Comparison of ENCODE assay signal across 1 cellular context in the genomic region with DNA sequence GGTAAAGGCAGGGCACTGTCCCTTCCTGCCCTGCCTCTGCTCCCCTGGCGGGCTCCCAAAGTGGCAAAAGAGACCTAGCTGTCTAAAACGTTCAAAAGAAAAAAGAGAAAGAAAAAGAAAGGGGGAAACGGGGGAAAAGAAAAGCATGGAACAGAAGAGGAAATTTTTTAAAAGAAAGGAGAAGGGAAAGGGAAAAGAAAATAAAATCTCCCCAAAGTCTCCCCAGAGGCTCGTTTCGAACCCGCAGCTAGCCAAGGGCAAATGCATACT.
TF ChIP-seq lines count a peak whose summit lies in the region.

No MANE protein-coding gene starts in this region.

TF ChIP-seq in GM23338, 12 proteins besides CTCF, POLR2A, EP300 and RAD21 (continued from another document):
- TF ChIP-seq, protein P1, sequence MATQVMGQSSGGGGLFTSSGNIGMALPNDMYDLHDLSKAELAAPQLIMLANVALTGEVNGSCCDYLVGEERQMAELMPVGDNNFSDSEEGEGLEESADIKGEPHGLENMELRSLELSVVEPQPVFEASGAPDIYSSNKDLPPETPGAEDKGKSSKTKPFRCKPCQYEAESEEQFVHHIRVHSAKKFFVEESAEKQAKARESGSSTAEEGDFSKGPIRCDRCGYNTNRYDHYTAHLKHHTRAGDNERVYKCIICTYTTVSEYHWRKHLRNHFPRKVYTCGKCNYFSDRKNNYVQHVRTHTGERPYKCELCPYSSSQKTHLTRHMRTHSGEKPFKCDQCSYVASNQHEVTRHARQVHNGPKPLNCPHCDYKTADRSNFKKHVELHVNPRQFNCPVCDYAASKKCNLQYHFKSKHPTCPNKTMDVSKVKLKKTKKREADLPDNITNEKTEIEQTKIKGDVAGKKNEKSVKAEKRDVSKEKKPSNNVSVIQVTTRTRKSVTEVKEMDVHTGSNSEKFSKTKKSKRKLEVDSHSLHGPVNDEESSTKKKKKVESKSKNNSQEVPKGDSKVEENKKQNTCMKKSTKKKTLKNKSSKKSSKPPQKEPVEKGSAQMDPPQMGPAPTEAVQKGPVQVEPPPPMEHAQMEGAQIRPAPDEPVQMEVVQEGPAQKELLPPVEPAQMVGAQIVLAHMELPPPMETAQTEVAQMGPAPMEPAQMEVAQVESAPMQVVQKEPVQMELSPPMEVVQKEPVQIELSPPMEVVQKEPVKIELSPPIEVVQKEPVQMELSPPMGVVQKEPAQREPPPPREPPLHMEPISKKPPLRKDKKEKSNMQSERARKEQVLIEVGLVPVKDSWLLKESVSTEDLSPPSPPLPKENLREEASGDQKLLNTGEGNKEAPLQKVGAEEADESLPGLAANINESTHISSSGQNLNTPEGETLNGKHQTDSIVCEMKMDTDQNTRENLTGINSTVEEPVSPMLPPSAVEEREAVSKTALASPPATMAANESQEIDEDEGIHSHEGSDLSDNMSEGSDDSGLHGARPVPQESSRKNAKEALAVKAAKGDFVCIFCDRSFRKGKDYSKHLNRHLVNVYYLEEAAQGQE (IDR thresholded peaks at IDR 0.05; ENCODE audit: unreplicated experiment), result no peak
- no peak for TF ChIP-seq NANOG (IDR thresholded peaks at IDR 0.05; ENCODE audit: borderline replicate concordance)
